In the genomic region with DNA sequence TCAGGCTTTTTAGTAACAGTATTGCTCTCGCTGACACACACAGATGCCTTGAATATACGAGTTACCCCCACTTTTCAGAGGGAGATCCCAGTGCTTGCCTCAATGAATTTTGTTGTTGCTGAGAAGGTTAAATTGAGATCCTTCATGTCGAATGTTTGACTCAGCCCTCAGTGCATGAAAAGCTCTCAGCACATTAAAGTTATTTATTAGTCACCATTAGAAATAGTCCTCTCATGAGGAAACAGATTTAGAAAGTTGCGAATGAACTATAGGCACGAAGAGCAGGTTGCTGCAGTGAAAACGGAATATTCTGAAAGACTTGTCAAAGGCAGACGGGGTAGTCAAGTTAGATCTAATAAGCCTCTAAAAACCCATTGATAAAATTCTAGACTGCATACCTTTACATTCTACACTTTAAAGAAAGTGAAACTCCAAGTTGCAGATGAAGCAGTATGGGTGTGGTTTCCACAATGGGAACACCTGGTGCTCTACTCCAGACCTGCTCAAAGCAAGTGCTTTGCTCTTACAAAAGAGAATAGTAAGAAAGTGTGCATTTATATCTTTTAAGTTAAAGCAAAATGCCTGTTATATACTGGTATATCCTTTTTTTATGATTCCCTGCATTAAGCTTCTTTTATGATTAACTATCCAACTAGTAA, we compare ENCODE assay signal across 16 cellular contexts.
DNase-seq lines count a peak whose midpoint lies in the region; ATAC-seq and TF ChIP-seq lines count a peak whose summit lies in the region.
"Had no signal": no experiment of that assay in that cellular context is flagged by ENCODE, and none has a peak within 500 bp of the region (broad histone marks: within the 10 kb centered on the region; RNA-seq: fewer than 3 reads in every experiment).

No MANE protein-coding gene starts in this region.

- H3K4me3 ChIP-seq in coronary artery: no peak overlapping the region
- H3K4me3 ChIP-seq in mucosa of descending colon: no peak overlapping the region
- H3K4me3 ChIP-seq: A549, PC-9 had no signal

- CTCF ChIA-PET in activated naive CD4-positive, alpha-beta T cell treated with anti-CD3 and anti-CD28 coated beads, Interleukin-2, amount 10 ng/mL, durations not matched to agents 7 days and 5 days (lab: Charles Lee): no interaction called here

- H3K27me3 Mint-ChIP-seq in activated naive CD4-positive, alpha-beta T cell treated with anti-CD3 and anti-CD28 coated beads, Interleukin-2, amount 10 ng/mL, durations not matched to agents 7 days and 5 days: peaks cover 31% of the 10 kb centered on the region
- H3K27me3 Mint-ChIP-seq: CD8-positive, alpha-beta memory T cell had no signal

- intact Hi-C loops in mucosa of descending colon (cut with DNase I, micrococcal nuclease): no loop called here

- H3K36me3 ChIP-seq in mucosa of descending colon (ENCODE audit: low read depth): no peaks in the 10 kb centered on the region

- TF ChIP-seq CTCF in coronary artery (IDR thresholded peaks at IDR 0.05): no peak
- TF ChIP-seq CTCF in mucosa of descending colon (IDR thresholded peaks at IDR 0.05): no peak

- ATAC-seq in mucosa of descending colon (peak; percentile 31), GM18502 (IDR thresholded peaks at IDR 0.05; ENCODE audit: poor library complexity, unreplicated experiment) (no peak)
- ATAC-seq: A549 had no signal

- no peaks in the 10 kb centered on the region for H3K4me1 ChIP-seq in mucosa of descending colon (ENCODE audit: low read depth)
- H3K4me1 ChIP-seq: A549 had no signal

- peak; percentile 23 for DNase-seq in activated naive CD4-positive, alpha-beta T cell treated with anti-CD3 and anti-CD28 coated beads, Interleukin-2, amount 10 ng/mL, durations not matched to agents 7 days and 5 days
- no peak for DNase-seq in activated naive CD4-positive, alpha-beta T cell (lab: John Stamatoyannopoulos, UW)
- DNase-seq in coronary artery (ENCODE audit: low spot score) (peak; percentile 5), mucosa of descending colon (no peak), COLO668 (lab: John Stamatoyannopoulos, UW; ENCODE audit: unreplicated experiment) (no peak)
- no peak for DNase-seq in NK-92 treated with Interleukin-12 subunit alpha and Interleukin-12 subunit beta, amount 100 ng/mL, for 24 hours (lab: John Stamatoyannopoulos, UW)
- DNase-seq: AML-193; CD8-positive, alpha-beta memory T cell; HFFc6; NCI-H1092; NCI-H1694; NCI-H345; NCI-H526 treated with DMSO at 0.1 percent for 48 hours; PC-9 had no signal

- no peak overlapping the region for H3K27ac ChIP-seq in coronary artery
- H3K27ac ChIP-seq: A549, PC-9 had no signal

- H3K9me3 ChIP-seq in mucosa of descending colon: no peaks in the 10 kb centered on the region
- H3K9me3 ChIP-seq: A549 had no signal

- peaks cover 2% of the 10 kb centered on the region for H3K36me3 Mint-ChIP-seq in activated naive CD4-positive, alpha-beta T cell treated with anti-CD3 and anti-CD28 coated beads, Interleukin-2, amount 10 ng/mL, durations not matched to agents 7 days and 5 days

- H3K27ac Mint-ChIP-seq in activated naive CD4-positive, alpha-beta T cell treated with anti-CD3 and anti-CD28 coated beads, Interleukin-2, amount 10 ng/mL, durations not matched to agents 7 days and 5 days: no peak overlapping the region
- H3K27ac Mint-ChIP-seq: HFFc6 had no signal

- H3K9me3 Mint-ChIP-seq in activated naive CD4-positive, alpha-beta T cell treated with anti-CD3 and anti-CD28 coated beads, Interleukin-2, amount 10 ng/mL, durations not matched to agents 7 days and 5 days: peaks cover 14% of the 10 kb centered on the region

- H3K4me3 Mint-ChIP-seq in activated naive CD4-positive, alpha-beta T cell treated with anti-CD3 and anti-CD28 coated beads, Interleukin-2, amount 10 ng/mL, durations not matched to agents 7 days and 5 days: no peak overlapping the region
- H3K4me3 Mint-ChIP-seq: HFFc6 had no signal

- peaks cover 20% of the 10 kb centered on the region for H3K4me1 Mint-ChIP-seq in activated naive CD4-positive, alpha-beta T cell treated with anti-CD3 and anti-CD28 coated beads, Interleukin-2, amount 10 ng/mL, durations not matched to agents 7 days and 5 days

Comparison
In these comparisons a context has a peak if more than half of its experiments do, and no peak if none do; other contexts are left out.
1. DNase-seq: peak in activated naive CD4-positive, alpha-beta T cell treated with anti-CD3 and anti-CD28 coated beads, Interleukin-2, amount 10 ng/mL, durations not matched to agents 7 days and 5 days (single experiment) and coronary artery (single experiment); none in activated naive CD4-positive, alpha-beta T cell (0 of 4), mucosa of descending colon (0 of 3), NK-92 treated with Interleukin-12 subunit alpha and Interleukin-12 subunit beta, amount 100 ng/mL, for 24 hours (single experiment) and COLO668 (single experiment).